Comparison of ENCODE assay signal across 14 cellular contexts in the genomic region with DNA sequence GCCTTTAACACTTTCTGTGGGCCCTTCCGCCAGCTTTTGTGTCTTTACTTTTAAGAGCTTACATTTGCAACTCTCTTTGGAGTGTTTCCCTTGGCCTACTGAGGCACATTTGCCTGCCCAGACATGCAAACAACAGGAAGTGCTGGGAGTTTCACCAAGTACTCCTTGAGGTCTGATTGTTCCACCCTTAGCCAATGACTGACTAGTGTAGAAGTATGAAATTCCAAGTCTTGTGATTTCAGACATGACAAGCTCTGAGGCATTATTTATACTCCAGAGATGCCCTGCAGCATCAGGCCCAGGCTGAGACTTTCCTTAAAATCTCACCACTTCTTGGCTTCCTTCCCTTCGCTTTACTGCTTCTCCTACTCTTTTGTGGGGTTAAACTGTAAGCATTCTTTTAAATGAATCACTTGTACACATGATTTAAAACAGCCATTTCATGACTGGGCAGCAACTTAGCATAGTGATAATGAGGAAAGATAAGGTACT.
A peak's percentile ranks its signal among the peaks of the same experiment; 100 is the strongest.
DNase-seq lines count a peak whose midpoint lies in the region; ATAC-seq and TF ChIP-seq lines count a peak whose summit lies in the region.
"Had no signal": no experiment of that assay in that cellular context is flagged by ENCODE, and none has a peak within 500 bp of the region (broad histone marks: within the 10 kb centered on the region; RNA-seq: fewer than 3 reads in every experiment).

No MANE protein-coding gene starts in this region.

- peaks cover 3% of the 10 kb centered on the region for H3K9me3 Mint-ChIP-seq in nephron
- H3K9me3 Mint-ChIP-seq: activated T-helper 17 cell treated with anti-CD3 and anti-CD28 coated beads, Interleukin-2, amount 50 U/mL, for 72 hours had no signal

- H3K36me3 ChIP-seq in fibroblast of lung (ENCODE audit: control insufficient read depth, insufficient read depth, low read length), result no peaks in the 10 kb centered on the region
- H3K36me3 ChIP-seq: vagina had no signal

- H3K27me3 Mint-ChIP-seq in nephron (ENCODE audit: low read depth), result no peaks in the 10 kb centered on the region
- H3K27me3 Mint-ChIP-seq: activated T-helper 17 cell treated with anti-CD3 and anti-CD28 coated beads, Interleukin-2, amount 50 U/mL, for 72 hours had no signal

- no peak overlapping the region for H3K4me3 ChIP-seq in fibroblast of lung (replicated peaks in 1 of 4; ENCODE audit: control extremely low read depth in 1 of 4, insufficient read depth in 1 of 4, low read depth in 3 of 4, low read length in 4 of 4)
- H3K4me3 ChIP-seq: vagina had no signal

- peaks cover 4% of the 10 kb centered on the region for H3K4me1 Mint-ChIP-seq in nephron
- H3K4me1 Mint-ChIP-seq: activated T-helper 17 cell treated with anti-CD3 and anti-CD28 coated beads, Interleukin-2, amount 50 U/mL, for 72 hours had no signal

- peak overlapping the region; percentile 52 to 89 (median 55) for H3K27ac Mint-ChIP-seq in nephron
- H3K27ac Mint-ChIP-seq: activated T-helper 17 cell treated with anti-CD3 and anti-CD28 coated beads, Interleukin-2, amount 50 U/mL, for 72 hours; CD8-positive, alpha-beta T cell had no signal

- H3K4me3 Mint-ChIP-seq in nephron, result no peak overlapping the region
- H3K4me3 Mint-ChIP-seq: activated T-helper 17 cell treated with anti-CD3 and anti-CD28 coated beads, Interleukin-2, amount 50 U/mL, for 72 hours; CD8-positive, alpha-beta T cell had no signal

- no peaks in the 10 kb centered on the region for H3K4me1 ChIP-seq in fibroblast of lung (ENCODE audit: control insufficient read depth, extremely low read depth, insufficient read depth, low read length)

- DNase-seq in ELF-1 (ENCODE audit: low read depth, low spot score), result peak; percentile 11
- DNase-seq in SK-MEL-5 (ENCODE audit: low read depth, low spot score), result peak; percentile 59
- peak; percentile 51 to 83 for DNase-seq in fibroblast of lung (ENCODE audit: low read depth in 2 of 2)
- DNase-seq in HK-2 (ENCODE audit: unreplicated experiment), result no peak
- no peak for DNase-seq in activated T-cell treated with anti-CD3 and anti-CD28 coated beads, Interleukin-2, amount 50 U/mL, for 48 hours
- DNase-seq: activated CD4-positive, CD25-positive, alpha-beta regulatory T cell treated with anti-CD3 and anti-CD28 coated beads, Interleukin-2, amount 50 U/mL, for 72 hours; CD8-positive, alpha-beta T cell; NCI-H524 treated with DMSO at 0.1 percent for 48 hours; SHP77 treated with DMSO at 0.1 percent for 48 hours had no signal

- no peak overlapping the region for H3K9ac ChIP-seq in fibroblast of lung (ENCODE audit: insufficient read depth, low read length)

- H4K20me1 ChIP-seq in fibroblast of lung (ENCODE audit: control insufficient read depth, extremely low read depth, insufficient read depth, low read length), result no peaks in the 10 kb centered on the region

- TF ChIP-seq CTCF in fibroblast of lung (conservative IDR thresholded peaks at IDR 0.05 in 1 of 2, IDR thresholded peaks at IDR 0.05 in 1 of 2; ENCODE audit: low read depth in 1 of 2, low read length in 2 of 2) (no peak), nephron (IDR thresholded peaks at IDR 0.05; ENCODE audit: unreplicated experiment in 3 of 3) (no peak)

- H3K27ac ChIP-seq in fibroblast of lung (ENCODE audit: insufficient read depth, low read length), result no peak overlapping the region
- H3K27ac ChIP-seq: vagina had no signal

- H2AFZ ChIP-seq in fibroblast of lung (ENCODE audit: low read length), result no peak overlapping the region

- ATAC-seq in GM21526 (IDR thresholded peaks at IDR 0.05; ENCODE audit: low FRiP score, unreplicated experiment), result no peak
- ATAC-seq in GM19351 (IDR thresholded peaks at IDR 0.05; ENCODE audit: unreplicated experiment), result no peak
- ATAC-seq: activated T-helper 17 cell treated with anti-CD3 and anti-CD28 coated beads, Interleukin-2, amount 50 U/mL, for 72 hours; CD8-positive, alpha-beta T cell had no signal

- H3K36me3 Mint-ChIP-seq in nephron (ENCODE audit: low read depth), result no peaks in the 10 kb centered on the region
- H3K36me3 Mint-ChIP-seq: CD8-positive, alpha-beta T cell had no signal

- H3K79me2 ChIP-seq in fibroblast of lung (ENCODE audit: control insufficient read depth, insufficient read depth, low read length), result no peaks in the 10 kb centered on the region

- in situ Hi-C loops in SK-MEL-5 (cut with HindIII; ENCODE audit: low pct_unique_long_range_greater_than_20kb, low sequenced_read_pairs), result no loop called here

- no peak overlapping the region for H3K4me2 ChIP-seq in fibroblast of lung (ENCODE audit: extremely low read depth, insufficient read depth, low read length)

- H3K9me3 ChIP-seq in fibroblast of lung (ENCODE audit: control insufficient read depth, insufficient read depth, low read depth, low read length), result no peaks in the 10 kb centered on the region
- H3K9me3 ChIP-seq: vagina had no signal

- H3K27me3 ChIP-seq in fibroblast of lung (ENCODE audit: control insufficient read depth, insufficient read depth, low read length), result no peaks in the 10 kb centered on the region
- H3K27me3 ChIP-seq: vagina had no signal

Comparison
In these comparisons a context has a peak if more than half of its experiments do, and no peak if none do; other contexts are left out.
1. DNase-seq: peak in ELF-1 (single experiment), SK-MEL-5 (single experiment) and fibroblast of lung (2 of 2); none in HK-2 (single experiment) and activated T-cell treated with anti-CD3 and anti-CD28 coated beads, Interleukin-2, amount 50 U/mL, for 48 hours (0 of 2).